ENCODE assay signal across 6 cellular contexts in genomic region chr11:59963733-59964132, GRCh38. TPM values are rescaled to one million over a fixed set of nuclear protein-coding genes. Genes with fewer than 3 reads are reported as not detected.
"Had no signal": no experiment of that assay in that cellular context is flagged by ENCODE, and none has a peak within 500 bp of the region (broad histone marks: within the 10 kb centered on the region; RNA-seq: fewer than 3 reads in every experiment).

TSS of gene OOSP4A (plus strand) at chr11:59964033. CDS start at chr11:59964033, 0 bp downstream.

- DNase-seq: GOT3, H9, HCEC 1CT, IMR-90, KBM-7 had no signal

RNA-seq across cellular contexts. Expression of gene OOSP4A, which starts in this region (rescaled TPM):
- total RNA-seq: H9, HT-29, IMR-90 had no signal
- polyA plus RNA-seq: IMR-90 had no signal
